In genomic region chr17:15498107-15498506, GRCh38 we compare ENCODE assay signal across 17 cellular contexts. TPM values are rescaled to one million over a fixed set of nuclear protein-coding genes. Genes with fewer than 3 reads are reported as not detected.
DNase-seq lines count a peak whose midpoint lies in the region; ATAC-seq and TF ChIP-seq lines count a peak whose summit lies in the region.
"Had no signal": no experiment of that assay in that cellular context is flagged by ENCODE, and none has a peak within 500 bp of the region (broad histone marks: within the 10 kb centered on the region; RNA-seq: fewer than 3 reads in every experiment).

No MANE protein-coding gene starts in this region.

- DNase-seq in ELR (ENCODE audit: low read depth) (peak; percentile 46), HEK293T (ENCODE audit: extremely low spot score) (peak; percentile 22), SJCRH30 (peak; percentile 38 to 70), fibroblast of mammary gland (ENCODE audit: low read depth) (peak; percentile 34), Right ventricle myocardium superior (no peak), adrenal gland (no peak), T1000 (lab: John Stamatoyannopoulos, UW) (no peak), AML-193 (lab: John Stamatoyannopoulos, UW) (no peak)
- DNase-seq: amniotic stem cell; CD4-positive, alpha-beta memory T cell; dorsolateral prefrontal cortex; foreskin melanocyte; mucosa of descending colon; NCI-H1105; ovary had no signal

- H3K9me3 ChIP-seq in SJCRH30 (replicated peaks) (no peaks in the 10 kb centered on the region; the same call in none of the 2 replicates), adrenal gland (replicated peaks in 1 of 3) (no peaks in the 10 kb centered on the region)
- H3K9me3 ChIP-seq: mucosa of descending colon, ovary, tibial nerve had no signal

- no peak for TF ChIP-seq CTCF in fibroblast of mammary gland (conservative IDR thresholded peaks at IDR 0.05; ENCODE audit: control insufficient read depth, insufficient read depth, low read depth, low read length)
- TF ChIP-seq CTCF in adrenal gland (IDR thresholded peaks at IDR 0.05), result no peak

- no peak for TF ChIP-seq POLR2A in adrenal gland (IDR thresholded peaks at IDR 0.05)

- no peak overlapping the region for H3K4me3 ChIP-seq in SJCRH30
- no peak overlapping the region for H3K4me3 ChIP-seq in fibroblast of mammary gland (ENCODE audit: control insufficient read depth, low read depth, low read length)
- H3K4me3 ChIP-seq in adrenal gland, result no peak overlapping the region
- H3K4me3 ChIP-seq: dorsolateral prefrontal cortex, mucosa of descending colon, ovary, tibial nerve had no signal

- 62 to 97% (median 88%) methylated on average over 2 of the region's 2 CpGs for WGBS in adrenal gland, 4 donors

- ATAC-seq in Right ventricle myocardium superior (ENCODE audit: poor library complexity), result no peak
- ATAC-seq: mucosa of descending colon had no signal

- POLR2A ChIA-PET in HEK293T (lab: Yijun Ruan, JAX), result no interaction called here

- no peaks in the 10 kb centered on the region; the same call in 1 of the 2 replicates for H3K27me3 ChIP-seq in SJCRH30
- H3K27me3 ChIP-seq in adrenal gland, result no peaks in the 10 kb centered on the region
- H3K27me3 ChIP-seq: dorsolateral prefrontal cortex, ovary, tibial nerve had no signal

- H3K36me3 ChIP-seq in SJCRH30 (no peaks in the 10 kb centered on the region), adrenal gland (replicated peaks in 1 of 2) (no peaks in the 10 kb centered on the region)
- H3K36me3 ChIP-seq: ovary, tibial nerve had no signal

- no peak overlapping the region for H3K27ac ChIP-seq in SJCRH30
- H3K27ac ChIP-seq in adrenal gland, result no peak overlapping the region
- H3K27ac ChIP-seq: dorsolateral prefrontal cortex, HL-60, ovary, tibial nerve had no signal

- CTCF ChIA-PET in HEK293T (lab: Yijun Ruan, JAX), result no interaction called here

- H3K4me1 ChIP-seq in SJCRH30 (no peaks in the 10 kb centered on the region), adrenal gland (replicated peaks in 1 of 2) (peaks cover 0 to 8% of the 10 kb centered on the region in 2 donors)

- intact Hi-C loops in Right ventricle myocardium superior (cut with DNase I), result no loop called here
- intact Hi-C loops in adrenal gland (cut with DNase I), result no loop called here

TF ChIP-seq in HEK293T, 16 proteins besides CTCF, POLR2A, EP300 and RAD21:
- TF ChIP-seq L3MBTL2 (conservative IDR thresholded peaks at IDR 0.05) (0 out of 2 replicates have a peak, but pooled peaks have one; percentile 18), TARDBP (IDR thresholded peaks at IDR 0.05) (no peak)

RNA-seq across cellular contexts. Expression of gene CDRT4, which starts 30.7 kb away (rescaled TPM):
- 0.04 TPM in 1 of 2 replicates, not detected in the other for total RNA-seq in SJCRH30 (2014; rRNA removed; shearing (Covaris generic))
- 1.9 TPM for total RNA-seq in Right ventricle myocardium superior
- 10 to 100 TPM in 4 of 8 donors, 1 to 10 TPM in 4; 1.5 to 18.8 (median 9.0) TPM for total RNA-seq in adrenal gland
- 10 to 100 TPM; 16.0 to 49.6 (median 36.9) TPM for polyA plus RNA-seq in adrenal gland

Comparison
In these comparisons a context has a peak if more than half of its experiments do, and no peak if none do; other contexts are left out.
1. DNase-seq: peak in ELR (single experiment), HEK293T (single experiment), SJCRH30 (2 of 2) and fibroblast of mammary gland (single experiment); none in Right ventricle myocardium superior (single experiment), adrenal gland (0 of 7), T1000 (single experiment) and AML-193 (0 of 2).